In the genomic region with DNA sequence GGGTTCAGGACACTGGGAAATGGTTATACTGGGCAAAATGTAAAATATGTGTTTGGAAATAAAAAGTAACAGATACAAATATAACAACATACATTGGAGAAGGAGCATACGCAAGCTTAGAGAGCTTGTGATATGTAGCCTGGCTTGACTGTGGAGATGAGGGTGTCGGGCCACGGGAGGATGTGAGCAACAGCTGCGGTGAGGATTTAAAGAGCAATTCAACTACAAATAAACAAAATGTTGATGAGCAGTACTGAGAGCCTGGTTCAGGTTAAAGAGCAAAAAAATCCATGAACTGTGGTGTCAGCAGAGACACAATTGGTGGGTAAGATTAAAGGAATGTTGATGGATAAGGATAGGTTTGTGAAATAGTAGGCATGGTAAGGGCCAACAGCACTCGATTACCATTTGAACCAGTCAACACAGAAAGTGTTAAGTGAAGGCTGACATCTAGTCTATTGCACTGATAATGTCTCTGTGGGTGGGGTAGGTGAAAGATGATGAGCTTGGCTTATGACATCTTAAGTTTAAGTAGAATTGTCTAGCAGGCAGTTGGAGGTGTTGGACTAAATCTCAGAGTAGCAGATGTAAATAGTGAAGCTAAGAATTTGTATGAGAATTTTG, we compare ENCODE assay signal across 25 cellular contexts.
A peak's percentile ranks its signal among the peaks of the same experiment; 100 is the strongest.
DNase-seq lines count a peak whose midpoint lies in the region; ATAC-seq and TF ChIP-seq lines count a peak whose summit lies in the region.
"Had no signal": no experiment of that assay in that cellular context is flagged by ENCODE, and none has a peak within 500 bp of the region (broad histone marks: within the 10 kb centered on the region; RNA-seq: fewer than 3 reads in every experiment).

No MANE protein-coding gene starts in this region.

- H3K9ac ChIP-seq in mesendoderm (ENCODE audit: low read length) = no peak overlapping the region

- no peak overlapping the region for H3K4me2 ChIP-seq in mesendoderm (ENCODE audit: low read length)

- H3K23ac ChIP-seq in mesendoderm (ENCODE audit: low read length) = no peak overlapping the region

- DNase-seq in H4 (ENCODE audit: low spot score) = peak; percentile 36
- DNase-seq in M059J (ENCODE audit: low read depth) = peak; percentile 76
- peak; percentile 73 for DNase-seq in choroid plexus epithelial cell (ENCODE audit: low read depth)
- DNase-seq in mesendoderm = peak; percentile 94
- no peak for DNase-seq in NCI-H1417 (lab: John Stamatoyannopoulos, UW)
- DNase-seq: activated CD4-positive, alpha-beta T cell treated with anti-CD3 and anti-CD28 coated beads for 48 hours; activated gamma-delta T cell treated with Interleukin-2 at 50 U/mL for 16 hours; activated T-cell treated with anti-CD3 and anti-CD28 coated beads, Interleukin-2, amount 50 U/mL, for 24 hours; DMS79; effector CD8-positive, alpha-beta T cell; left cardiac atrium; NCI-H1092 treated with DMSO at 0.1 percent for 48 hours; NCI-H2081; NCI-H446 treated with DMSO at 0.1 percent for 48 hours; OCI-M1; sigmoid colon; stimulated activated CD4-positive, alpha-beta T cell treated with anti-CD3 and anti-CD28 coated beads, Interleukin-4, amount 100 ng/mL, for 4 hours; T-helper 9 cell; upper lobe of left lung; WERI-Rb-1 had no signal

- no peaks in the 10 kb centered on the region for H3K36me3 ChIP-seq in mesendoderm (ENCODE audit: control insufficient read depth, insufficient read depth, low read length)
- H3K36me3 ChIP-seq: neutrophil, sigmoid colon, upper lobe of left lung, WERI-Rb-1 had no signal

- H2BK5ac ChIP-seq in mesendoderm (ENCODE audit: low read length) = no peak overlapping the region

- H3K79me2 ChIP-seq in mesendoderm (ENCODE audit: control insufficient read depth, insufficient read depth, low read length) = no peaks in the 10 kb centered on the region

- no peak overlapping the region for H2BK120ac ChIP-seq in mesendoderm (ENCODE audit: low read depth, low read length)

- ATAC-seq in HG03565 (IDR thresholded peaks at IDR 0.05; ENCODE audit: unreplicated experiment) (no peak), GM18502 (IDR thresholded peaks at IDR 0.05; ENCODE audit: poor library complexity, unreplicated experiment) (no peak)
- ATAC-seq: esophagus mucosa; stimulated activated memory B cell treated with anti-CD40 and anti-IgM and Interleukin-4, amounts not matched to agents 10 μg/mL and 1 μg/mL and 100 μg/mL, for 72 hours had no signal

- H3K79me1 ChIP-seq in mesendoderm (ENCODE audit: low read length) = no peaks in the 10 kb centered on the region

- H3K56ac ChIP-seq in mesendoderm (ENCODE audit: low read length) = no peak overlapping the region

- no peak overlapping the region for H2BK15ac ChIP-seq in mesendoderm (replicated peaks; ENCODE audit: low read depth)

- H3K4me3 ChIP-seq in choroid plexus epithelial cell (ENCODE audit: low read depth, low read length) = no peak overlapping the region
- no peak overlapping the region for H3K4me3 ChIP-seq in mesendoderm (ENCODE audit: low read length)
- H3K4me3 ChIP-seq: sigmoid colon, upper lobe of left lung had no signal

- no peak overlapping the region for H4K5ac ChIP-seq in mesendoderm (ENCODE audit: low read length)

- no peak overlapping the region for H2AK5ac ChIP-seq in mesendoderm (ENCODE audit: low read length)

- TF ChIP-seq CTCF in choroid plexus epithelial cell (conservative IDR thresholded peaks at IDR 0.05; ENCODE audit: low read depth, low read length) = no peak

- WGBS in mesendoderm (ENCODE audit: extremely low coverage, insufficient coverage, low lambda C conversion rate) = no CpG with 5 or more reads among the region's 5 CpGs

- H3K27ac ChIP-seq in mesendoderm (ENCODE audit: low read depth, low read length) = peak overlapping the region; percentile 65
- H3K27ac ChIP-seq: neutrophil, sigmoid colon, upper lobe of left lung, WERI-Rb-1 had no signal

- no peaks in the 10 kb centered on the region for H3K27me3 ChIP-seq in mesendoderm (ENCODE audit: insufficient read depth, low read length, poor library complexity)
- H3K27me3 ChIP-seq: neutrophil, sigmoid colon, upper lobe of left lung had no signal

- no peak overlapping the region for H4K8ac ChIP-seq in mesendoderm (ENCODE audit: low read depth, low read length)

- H3K4ac ChIP-seq in mesendoderm (ENCODE audit: low read depth, low read length) = no peak overlapping the region

- H3K18ac ChIP-seq in mesendoderm (ENCODE audit: low read length) = no peak overlapping the region

- peaks cover 8% of the 10 kb centered on the region for H3K4me1 ChIP-seq in mesendoderm (ENCODE audit: control insufficient read depth, low read depth, low read length)
- H3K4me1 ChIP-seq: upper lobe of left lung had no signal

Comparison
In these comparisons a context has a peak if more than half of its experiments do, and no peak if none do; other contexts are left out.
1. DNase-seq: peak in H4 (single experiment), M059J (single experiment), choroid plexus epithelial cell (single experiment) and mesendoderm (single experiment); none in NCI-H1417 (0 of 3).